20 cellular contexts compared by ENCODE assay signal in the genomic region with DNA sequence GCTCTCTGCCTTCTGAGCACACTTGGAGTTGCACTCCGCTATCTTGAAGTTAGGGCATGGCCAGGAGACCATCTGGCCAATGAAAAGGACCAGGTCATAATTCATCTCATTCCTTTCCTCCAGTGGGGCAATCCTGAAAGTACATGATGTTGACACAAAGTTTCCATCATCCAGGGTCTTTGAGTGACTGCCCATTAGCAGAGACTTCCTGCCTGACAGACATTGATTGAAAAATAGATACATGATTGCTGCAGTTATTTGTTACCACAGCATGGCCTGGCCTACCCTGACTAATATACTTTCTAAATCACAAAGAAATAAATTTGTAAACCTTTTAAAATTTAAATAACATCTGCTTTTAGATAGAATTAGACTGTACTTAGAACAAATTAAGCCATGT. TPM values are rescaled to one million over a fixed set of nuclear protein-coding genes. Genes with fewer than 3 reads are reported as not detected.
DNase-seq lines count a peak whose midpoint lies in the region; ATAC-seq, FAIRE-seq and TF ChIP-seq lines count a peak whose summit lies in the region.
"Had no signal": no experiment of that assay in that cellular context is flagged by ENCODE, and none has a peak within 500 bp of the region (broad histone marks: within the 10 kb centered on the region; RNA-seq: fewer than 3 reads in every experiment).

No MANE protein-coding gene starts in this region.

- no peak overlapping the region for H3K56ac ChIP-seq in H1 (replicated peaks; ENCODE audit: insufficient read length, low read depth, low read length)
- H3K56ac ChIP-seq in mesendoderm (ENCODE audit: low read length), result no peak overlapping the region

- FAIRE-seq in H1 (lab: Jason Lieb, UNC), result no peak
- FAIRE-seq: A204.1, D721Med, G401.6, GM12891, GM19239 had no signal

- no peak overlapping the region for H4K8ac ChIP-seq in H1 (ENCODE audit: extremely low read depth, insufficient read depth, low read length)
- no peak overlapping the region for H4K8ac ChIP-seq in mesendoderm (ENCODE audit: low read depth, low read length)

- no peak overlapping the region for H2BK12ac ChIP-seq in H1 (ENCODE audit: low read depth, low read length)

- no peak overlapping the region for H3K4me3 ChIP-seq in A673 (ENCODE audit: low read depth, low read length, poor library complexity, severe bottlenecking)
- no peak overlapping the region for H3K4me3 ChIP-seq in H1 (ENCODE audit: extremely low read depth in 1 of 4, insufficient read depth in 2 of 4, low read depth in 3 of 4, low read length in 4 of 4)
- H3K4me3 ChIP-seq in mesendoderm (ENCODE audit: low read length), result no peak overlapping the region
- H3K4me3 ChIP-seq: BLaER1 treated with 17β-estradiol and CSF1 and Interleukin-3, amounts not matched to agents 10 nM and 100 nM had no signal

- no peak overlapping the region for H3K27ac ChIP-seq in A673 (ENCODE audit: low read depth, low read length, poor library complexity, severe bottlenecking)
- no peak overlapping the region for H3K27ac ChIP-seq in H1 (ENCODE audit: low read depth, low read length)
- no peak overlapping the region for H3K27ac ChIP-seq in mesendoderm (ENCODE audit: low read depth, low read length)
- H3K27ac ChIP-seq: BLaER1 treated with 17β-estradiol and CSF1 and Interleukin-3, amounts not matched to agents 10 nM and 100 nM; C4-2B had no signal

- TF ChIP-seq EP300 in H1 (IDR thresholded peaks at IDR 0.05; ENCODE audit: borderline replicate concordance in 1 of 2, low read depth in 2 of 2, low read length in 2 of 2), result no peak

- TF ChIP-seq CTCF in A673 (conservative IDR thresholded peaks at IDR 0.05; ENCODE audit: low read depth, low read length) (no peak), H1 (IDR thresholded peaks at IDR 0.05; ENCODE audit: control extremely low read depth in 1 of 3, insufficient read depth in 1 of 3, low read depth in 1 of 3, low read length in 3 of 3) (no peak)

- H2BK5ac ChIP-seq in H1 (ENCODE audit: low read depth, low read length), result no peak overlapping the region
- H2BK5ac ChIP-seq in mesendoderm (ENCODE audit: low read length), result no peak overlapping the region

- ATAC-seq in HG02571 (IDR thresholded peaks at IDR 0.05; ENCODE audit: unreplicated experiment), result no peak
- ATAC-seq: CD8-positive, alpha-beta T cell had no signal

- 0 out of 2 replicates have a peak overlapping the region, but pooled peaks have one; percentile 13 for H2BK15ac ChIP-seq in H1 (ENCODE audit: low read length)
- no peak overlapping the region for H2BK15ac ChIP-seq in mesendoderm (replicated peaks; ENCODE audit: low read depth)

- no peaks in the 10 kb centered on the region; the same call in 1 of the 2 replicates for H3K23me2 ChIP-seq in H1 (ENCODE audit: low read depth, low read length)

- no peak overlapping the region for H2BK20ac ChIP-seq in H1 (ENCODE audit: low read length)

- no peak overlapping the region for H2AFZ ChIP-seq in H1 (ENCODE audit: low read length)

- peaks cover 17% of the 10 kb centered on the region for H3K36me3 ChIP-seq in A673 (ENCODE audit: insufficient read depth, low read length, poor library complexity, severe bottlenecking)
- H3K36me3 ChIP-seq in H1 (ENCODE audit: control insufficient read depth in 2 of 4, insufficient read depth in 4 of 4, low read length in 3 of 4), result no peaks in the 10 kb centered on the region
- no peaks in the 10 kb centered on the region for H3K36me3 ChIP-seq in mesendoderm (ENCODE audit: control insufficient read depth, insufficient read depth, low read length)
- H3K36me3 ChIP-seq: BLaER1 treated with 17β-estradiol and CSF1 and Interleukin-3, amounts not matched to agents 10 nM and 100 nM had no signal

- H3K4ac ChIP-seq in H1 (replicated peaks; ENCODE audit: insufficient read length, low read depth, low read length) (no peak overlapping the region), mesendoderm (ENCODE audit: low read depth, low read length) (no peak overlapping the region)

- no peak overlapping the region for H2AK5ac ChIP-seq in H1 (ENCODE audit: low read depth, low read length)
- no peak overlapping the region for H2AK5ac ChIP-seq in mesendoderm (ENCODE audit: low read length)

- H3K27me3 ChIP-seq in A673 (replicated peaks; ENCODE audit: insufficient read depth, low read depth, low read length, poor library complexity) (no peaks in the 10 kb centered on the region), H1 (replicated peaks in 1 of 4; ENCODE audit: control insufficient read depth in 3 of 4, extremely low read depth in 1 of 4, insufficient read depth in 3 of 4, low read length in 3 of 4) (no peaks in the 10 kb centered on the region), mesendoderm (ENCODE audit: insufficient read depth, low read length, poor library complexity) (no peaks in the 10 kb centered on the region)
- H3K27me3 ChIP-seq: BLaER1 treated with 17β-estradiol and CSF1 and Interleukin-3, amounts not matched to agents 10 nM and 100 nM had no signal

- H4K91ac ChIP-seq in H1 (replicated peaks; ENCODE audit: insufficient read length, low read length), result no peak overlapping the region

- H3K79me2 ChIP-seq in H1 (ENCODE audit: control insufficient read depth in 1 of 2, insufficient read depth in 2 of 2, low read length in 2 of 2) (no peaks in the 10 kb centered on the region), mesendoderm (ENCODE audit: control insufficient read depth, insufficient read depth, low read length) (no peaks in the 10 kb centered on the region)

- no peak overlapping the region for H2BK120ac ChIP-seq in H1 (replicated peaks; ENCODE audit: low read depth, low read length)
- no peak overlapping the region for H2BK120ac ChIP-seq in mesendoderm (ENCODE audit: low read depth, low read length)

- H4K5ac ChIP-seq in H1 (ENCODE audit: insufficient read length, low read depth, low read length) (no peak overlapping the region), mesendoderm (ENCODE audit: low read length) (no peak overlapping the region)

- H3K79me1 ChIP-seq in H1 (ENCODE audit: low read depth, low read length) (no peaks in the 10 kb centered on the region), mesendoderm (ENCODE audit: low read length) (no peaks in the 10 kb centered on the region)

- H3K23ac ChIP-seq in H1 (ENCODE audit: insufficient read length), result no peak overlapping the region
- no peak overlapping the region for H3K23ac ChIP-seq in mesendoderm (ENCODE audit: low read length)

- H3K4me1 ChIP-seq in A673 (ENCODE audit: insufficient read depth, low read length, poor library complexity, severe bottlenecking) (peaks cover 50% of the 10 kb centered on the region), H1 (replicated peaks in 1 of 4; ENCODE audit: control insufficient read depth in 3 of 4, insufficient read depth in 4 of 4, low read length in 3 of 4) (no peaks in the 10 kb centered on the region), mesendoderm (ENCODE audit: control insufficient read depth, low read depth, low read length) (no peaks in the 10 kb centered on the region)
- H3K4me1 ChIP-seq: Caco-2 had no signal

- no peak for TF ChIP-seq POLR2A in H1 (IDR thresholded peaks at IDR 0.05; ENCODE audit: control extremely low read depth in 1 of 2, low read depth in 2 of 2, low read length in 2 of 2)

- intact Hi-C loops in A673 (cut with micrococcal nuclease; ENCODE audit: unreplicated experiment), result no loop called here

- 88% methylated on average over 1 of the region's 1 CpG; no CpG with 5 or more reads in 1 of the 2 experiments for WGBS in H1 (ENCODE audit: extremely low coverage in 1 of 2, insufficient coverage in 1 of 2, insufficient read length in 1 of 2, insufficient replicate concordance in 2 of 2, low coverage in 1 of 2, low lambda C conversion rate in 2 of 2, missing lambda C conversion rate in 1 of 2), 2 experiments
- WGBS in mesendoderm (ENCODE audit: extremely low coverage, insufficient coverage, low lambda C conversion rate), result no CpG with 5 or more reads among the region's 1 CpG

- CTCF ChIA-PET in A673 (lab: Charles Lee), result no interaction called here
- CTCF ChIA-PET in HEK293T (lab: Yijun Ruan, JAX), result no interaction called here
- CTCF ChIA-PET in H1 (lab: Charles Lee; ENCODE audit: partially characterized antibody), result interaction anchor here (0.8 to 1.3 kb wide), 2 partner anchors 35 to 1471 kb away, joined by 3 read pairs; no protein-coding TSS in a partner anchor

- POLR2A ChIA-PET in A673 (lab: Charles Lee; ENCODE audit: low non-redundant PET), result no interaction called here
- POLR2A ChIA-PET in HEK293T (lab: Yijun Ruan, JAX), result no interaction called here
- POLR2A ChIA-PET in H1 (lab: Charles Lee; ENCODE audit: partially characterized antibody), result no interaction called here

- H3K14ac ChIP-seq in H1 (ENCODE audit: insufficient read length), result no peak overlapping the region

- DNase-seq in A673 (ENCODE audit: low spot score) (no peak), HEK293T (ENCODE audit: extremely low spot score) (no peak), H1 (ENCODE audit: low read depth in 1 of 2, low spot score in 2 of 2) (no peak), mesendoderm (no peak)
- DNase-seq: 8988T; AML-193; Caco-2; Calu3; CD4-positive, alpha-beta T cell; CD8-positive, alpha-beta T cell; DMS79 treated with DMSO at 0.1 percent for 48 hours; GF-D8 had no signal

- TF ChIP-seq RAD21 in H1 (IDR thresholded peaks at IDR 0.05 in 1 of 2, conservative IDR thresholded peaks at IDR 0.05 in 1 of 2; ENCODE audit: low read depth in 2 of 2, low read length in 2 of 2), result no peak

- no peak overlapping the region for H3K9ac ChIP-seq in H1 (replicated peaks in 1 of 4; ENCODE audit: extremely low read depth in 1 of 4, low read depth in 3 of 4, low read length in 3 of 4)
- H3K9ac ChIP-seq in mesendoderm (ENCODE audit: low read length), result no peak overlapping the region
- H3K9ac ChIP-seq: BLaER1 treated with 17β-estradiol and CSF1 and Interleukin-3, amounts not matched to agents 10 nM and 100 nM had no signal

- TSS peak; percentile 0 for BruUV-seq in A673 (replicated peaks; lab: Mats Ljungman, UMichigan)

- H3K4me2 ChIP-seq in H1 (ENCODE audit: insufficient read depth in 1 of 2, low read depth in 2 of 2, low read length in 2 of 2) (no peak overlapping the region), mesendoderm (ENCODE audit: low read length) (no peak overlapping the region)
- H3K4me2 ChIP-seq: BLaER1 treated with 17β-estradiol and CSF1 and Interleukin-3, amounts not matched to agents 10 nM and 100 nM had no signal

- H3K9me3 ChIP-seq in A673 (ENCODE audit: low read depth, low read length, poor library complexity, severe bottlenecking) (peaks cover 6% of the 10 kb centered on the region), H1 (ENCODE audit: insufficient read depth in 2 of 2, low read depth in 1 of 2, low read length in 1 of 2) (no peaks in the 10 kb centered on the region)
- H3K9me3 ChIP-seq: Caco-2 had no signal

- H4K20me1 ChIP-seq in H1 (replicated peaks in 1 of 2; ENCODE audit: control insufficient read depth in 1 of 2, insufficient read depth in 2 of 2, low read length in 2 of 2), result no peaks in the 10 kb centered on the region
- H4K20me1 ChIP-seq: BLaER1 treated with 17β-estradiol and CSF1 and Interleukin-3, amounts not matched to agents 10 nM and 100 nM had no signal

- H3K18ac ChIP-seq in H1 (ENCODE audit: extremely low read depth, low read length) (no peak overlapping the region), mesendoderm (ENCODE audit: low read length) (no peak overlapping the region)

RNA-seq across cellular contexts. Expression of a gene that starts 50.0 kb away (rescaled TPM):
- 26.2 and 27.0 TPM in 2 replicates for total RNA-seq in A673 (2021)
- 0.77 and 1.0 TPM in 2 replicates for total RNA-seq in H1 (2021; fragmentation: NEBNext Ultra II Directional; extraction: Animal tissue kit (Norgen Biotek cat#: 25700))
- 0.27 and 0.54 TPM in 2 replicates for polyA plus RNA-seq in H1 (2011; rRNA removed)
- polyA plus RNA-seq in H1 (2011; cell fraction: cytosol; rRNA removed), result 0.54 TPM
- 0.96 TPM for polyA plus RNA-seq in H1 (2011; cell fraction: nucleus; rRNA removed)
- polyA plus RNA-seq in H1 (2012, experiment 1 of 2), result 1.1 to 1.5 TPM (median 1.4 TPM) in 4 replicates
- 0.18 TPM for polyA plus RNA-seq in H1 (2012, experiment 2 of 2)
- polyA plus RNA-seq in H1 (2013, experiment 1 of 2), result 8.2 TPM
- 6.9 TPM for polyA plus RNA-seq in H1 (2013, experiment 2 of 2)
- polyA minus RNA-seq in H1 (2011; rRNA and poly(A)+ RNA removed), result 0.09 and 0.59 TPM in 2 replicates
- polyA minus RNA-seq in H1 (2011; cell fraction: cytosol; rRNA and poly(A)+ RNA removed), result not detected
- 1.4 TPM for polyA minus RNA-seq in H1 (2011; cell fraction: nucleus; rRNA and poly(A)+ RNA removed)
- polyA plus RNA-seq in mesendoderm (2013, experiment 1 of 2), result 2.3 TPM
- polyA plus RNA-seq in mesendoderm (2013, experiment 2 of 2), result 2.3 TPM
- total RNA-seq: CD4-positive, alpha-beta T cell; CD8-positive, alpha-beta T cell had no signal

Comparison
In these comparisons a context has a peak if more than half of its experiments do, and no peak if none do; other contexts are left out.
1. RNA of a gene that starts 50.0 kb away (total RNA-seq): 26.2 to 27.0 TPM in A673; 0.77 to 1.0 TPM in H1; every median in the first group is over 10 times any median in the second.